ENCODE assay signal across 1 cellular context in genomic region chr7:99996755-99997544, GRCh38.
TF ChIP-seq lines count a peak whose summit lies in the region.

No MANE protein-coding gene starts in this region.

TF ChIP-seq in GM23338, 12 proteins besides CTCF, POLR2A, EP300 and RAD21 (continued from another document):
- TF ChIP-seq REST (IDR thresholded peaks at IDR 0.05; ENCODE audit: unreplicated experiment), result no peak
- no peak for TF ChIP-seq CREB1 (CRISPR knock-in tag; IDR thresholded peaks at IDR 0.05; ENCODE audit: low read depth)
- TF ChIP-seq ETS1 (IDR thresholded peaks at IDR 0.05), result no peak
- TF ChIP-seq JUNB (IDR thresholded peaks at IDR 0.05; ENCODE audit: unreplicated experiment), result no peak
- no peak for TF ChIP-seq STAT1 (IDR thresholded peaks at IDR 0.05; ENCODE audit: unreplicated experiment)
- no peak for TF ChIP-seq POLR2AphosphoS5 (IDR thresholded peaks at IDR 0.05; ENCODE audit: low read depth)
- TF ChIP-seq ZNF462 (CRISPR knock-in tag; IDR thresholded peaks at IDR 0.05), result no peak
- TF ChIP-seq ZNF331 (CRISPR knock-in tag; IDR thresholded peaks at IDR 0.05; ENCODE audit: low read depth), result no peak
